8 cellular contexts compared by ENCODE assay signal in genomic region chr10:5666324-5667220, GRCh38. TPM values are rescaled to one million over a fixed set of nuclear protein-coding genes. Genes with fewer than 3 reads are reported as not detected.
DNase-seq lines count a peak whose midpoint lies in the region; ATAC-seq and TF ChIP-seq lines count a peak whose summit lies in the region.

A gene with protein sequence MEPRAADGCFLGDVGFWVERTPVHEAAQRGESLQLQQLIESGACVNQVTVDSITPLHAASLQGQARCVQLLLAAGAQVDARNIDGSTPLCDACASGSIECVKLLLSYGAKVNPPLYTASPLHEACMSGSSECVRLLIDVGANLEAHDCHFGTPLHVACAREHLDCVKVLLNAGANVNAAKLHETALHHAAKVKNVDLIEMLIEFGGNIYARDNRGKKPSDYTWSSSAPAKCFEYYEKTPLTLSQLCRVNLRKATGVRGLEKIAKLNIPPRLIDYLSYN (minus strand): TSS chr10:5666595. CDS start chr10:5666551, 44 bp downstream.

- ATAC-seq in HG02623 (IDR thresholded peaks at IDR 0.05; ENCODE audit: unreplicated experiment): peak; percentile 50
- ATAC-seq in naive thymus-derived CD4-positive, alpha-beta T cell: peak; percentile 87

- peaks cover 0 to 4% (median 0%) of the 10 kb centered on the region in 5 donors for H3K36me3 Mint-ChIP-seq in naive thymus-derived CD4-positive, alpha-beta T cell

- DNase-seq in NCI-H526 (lab: John Stamatoyannopoulos, UW) (peak; percentile 12 to 83), activated T-helper 1 cell treated with Interleukin-2 at 50 U/mL for 16 hours (ENCODE audit: low read depth) (peak; percentile 20), fibroblast of pulmonary artery (ENCODE audit: low read depth) (peak; percentile 43), suprapubic skin (ENCODE audit: low spot score in 2 of 2) (no peak), NCI-H1930 (lab: John Stamatoyannopoulos, UW) (no peak)
- peak in 8 of 9 donors; percentile 12 to 62 (median 24) for DNase-seq in naive thymus-derived CD4-positive, alpha-beta T cell

- intact Hi-C loops in naive thymus-derived CD4-positive, alpha-beta T cell (cut with micrococcal nuclease): loop anchor here (1.0 to 5.0 kb wide), 3 partner anchors 18 to 39 kb away; partner anchors contain the start of gene TASOR2 (in 2 of the 2)

- H3K27me3 Mint-ChIP-seq in naive thymus-derived CD4-positive, alpha-beta T cell: peaks cover 0 to 18% (median 0%) of the 10 kb centered on the region in 5 donors

- TF ChIP-seq CTCF in fibroblast of pulmonary artery (IDR thresholded peaks at IDR 0.05; ENCODE audit: low read length, missing control alignments) (no peak), suprapubic skin (IDR thresholded peaks at IDR 0.05) (no peak)

- peak within 1 kb of the TSS; percentile 35 to 92 (median 84) for H3K27ac Mint-ChIP-seq in naive thymus-derived CD4-positive, alpha-beta T cell

- peak within 1 kb of the TSS; percentile 62 for H3K27ac ChIP-seq in naive thymus-derived CD4-positive, alpha-beta T cell (ENCODE audit: low read depth, low read length)
- peak within 1 kb of the TSS; percentile 92 for H3K27ac ChIP-seq in suprapubic skin

- peak within 1 kb of the TSS; percentile 51; the same call in 1 of the 2 replicates for H3K4me3 ChIP-seq in GM08714 (ENCODE audit: low read length)
- peak within 1 kb of the TSS; percentile 81 for H3K4me3 ChIP-seq in fibroblast of pulmonary artery (replicated peaks; ENCODE audit: low read depth, low read length)
- H3K4me3 ChIP-seq in naive thymus-derived CD4-positive, alpha-beta T cell (ENCODE audit: low read length): peak within 1 kb of the TSS; percentile 71
- peak within 1 kb of the TSS; percentile 93 for H3K4me3 ChIP-seq in suprapubic skin

- H3K9me3 Mint-ChIP-seq in naive thymus-derived CD4-positive, alpha-beta T cell: peaks cover 0 to 2% (median 0%) of the 10 kb centered on the region in 11 donors

- no peaks in the 10 kb centered on the region for H3K9me3 ChIP-seq in naive thymus-derived CD4-positive, alpha-beta T cell (ENCODE audit: control insufficient read depth in 2 of 3, low read length in 3 of 3)
- no peaks in the 10 kb centered on the region for H3K9me3 ChIP-seq in suprapubic skin

- H3K4me1 ChIP-seq in naive thymus-derived CD4-positive, alpha-beta T cell (ENCODE audit: control insufficient read depth in 2 of 2, insufficient read depth in 2 of 2, low read length in 2 of 2): peaks cover 6 to 9% of the 10 kb centered on the region in 2 donors
- peaks cover 31% of the 10 kb centered on the region for H3K4me1 ChIP-seq in suprapubic skin

- H3K36me3 ChIP-seq in naive thymus-derived CD4-positive, alpha-beta T cell (ENCODE audit: control insufficient read depth in 2 of 3, insufficient read depth in 3 of 3, low read length in 3 of 3): peaks cover 0 to 5% (median 0%) of the 10 kb centered on the region in 3 experiments
- H3K36me3 ChIP-seq in suprapubic skin: no peaks in the 10 kb centered on the region

- H3K4me3 Mint-ChIP-seq in naive thymus-derived CD4-positive, alpha-beta T cell: peak within 1 kb of the TSS; percentile 91 to 98 (median 95)

- 51% methylated on average over 5 of the region's 87 CpGs for WGBS in suprapubic skin

- CTCF ChIA-PET in naive thymus-derived CD4-positive, alpha-beta T cell (lab: Charles Lee): no interaction called here

- POLR2A ChIA-PET in naive thymus-derived CD4-positive, alpha-beta T cell (lab: Charles Lee): interaction anchor here (0.8 to 1.5 kb wide), 4 partner anchors 12 to 252 kb away, joined by 3 to 6 read pairs (median 4); partner anchors contain the start of genes GDI2 and TASOR2

- H3K27me3 ChIP-seq in naive thymus-derived CD4-positive, alpha-beta T cell (ENCODE audit: control insufficient read depth in 2 of 2, insufficient read depth in 2 of 2, low read length in 2 of 2): no peaks in the 10 kb centered on the region
- H3K27me3 ChIP-seq in suprapubic skin: no peaks in the 10 kb centered on the region

- no peak for TF ChIP-seq POLR2A in suprapubic skin (IDR thresholded peaks at IDR 0.05)

- peaks cover 13 to 36% (median 30%) of the 10 kb centered on the region in 7 donors for H3K4me1 Mint-ChIP-seq in naive thymus-derived CD4-positive, alpha-beta T cell

- TF ChIP-seq EP300 in suprapubic skin (IDR thresholded peaks at IDR 0.05): no peak

RNA-seq across cellular contexts. Expression of the gene that starts here (rescaled TPM):
- total RNA-seq in naive thymus-derived CD4-positive, alpha-beta T cell: 10 to 100 TPM in 4 of 5 experiments, 1 to 10 TPM in 1; 8.0 to 18.3 (median 10.2) TPM
- 10 to 100 TPM; 22.8 to 23.4 TPM for polyA plus RNA-seq in naive thymus-derived CD4-positive, alpha-beta T cell
- 10 to 100 TPM; 11.6 to 18.6 (median 16.5) TPM for total RNA-seq in suprapubic skin

Comparison
In these comparisons a context has a peak if more than half of its experiments do, and no peak if none do; other contexts are left out.
1. DNase-seq: peak in NCI-H526 (2 of 2), activated T-helper 1 cell treated with Interleukin-2 at 50 U/mL for 16 hours (single experiment), fibroblast of pulmonary artery (single experiment) and naive thymus-derived CD4-positive, alpha-beta T cell (8 of 9); none in suprapubic skin (0 of 2) and NCI-H1930 (0 of 2).
2. Peak in every context shown above with its lines, with median percentiles within 50 percentile points of each other: H3K4me3 ChIP-seq.